In genomic region chr17:55463600-55463999, GRCh38 we compare ENCODE assay signal across 15 cellular contexts. TPM values are rescaled to one million over a fixed set of nuclear protein-coding genes. Genes with fewer than 3 reads are reported as not detected.
A peak's percentile ranks its signal among the peaks of the same experiment; 100 is the strongest.
DNase-seq lines count a peak whose midpoint lies in the region; ATAC-seq and TF ChIP-seq lines count a peak whose summit lies in the region.
"Had no signal": no experiment of that assay in that cellular context is flagged by ENCODE, and none has a peak within 500 bp of the region (broad histone marks: within the 10 kb centered on the region; RNA-seq: fewer than 3 reads in every experiment).

No MANE protein-coding gene starts in this region.

- no peaks in the 10 kb centered on the region for H3K9me3 ChIP-seq in ovary
- H3K9me3 ChIP-seq: vagina had no signal

- WGBS in ovary, 3 donors, result 65 to 77% (median 70%) methylated on average over 2 of the region's 2 CpGs

- no peak for TF ChIP-seq POLR2A in ovary (IDR thresholded peaks at IDR 0.05)

- no peak for TF ChIP-seq EP300 in ovary (IDR thresholded peaks at IDR 0.05)

- no peak overlapping the region for H3K4me3 ChIP-seq in ovary
- H3K4me3 ChIP-seq: vagina had no signal

- no peaks in the 10 kb centered on the region for H3K4me1 ChIP-seq in ovary (ENCODE audit: insufficient read depth)
- H3K4me1 ChIP-seq: vagina had no signal

- no peak for TF ChIP-seq CTCF in GM10266 (IDR thresholded peaks at IDR 0.05; ENCODE audit: control insufficient read depth, insufficient read depth, low read depth, missing control alignments)
- no peak for TF ChIP-seq CTCF in ovary (IDR thresholded peaks at IDR 0.05)

- no peaks in the 10 kb centered on the region for H3K27me3 ChIP-seq in ovary
- H3K27me3 ChIP-seq: vagina had no signal

- no peak overlapping the region for H3K27ac ChIP-seq in ovary
- H3K27ac ChIP-seq: vagina had no signal

- ATAC-seq in GM19395 (IDR thresholded peaks at IDR 0.05; ENCODE audit: unreplicated experiment) (peak; percentile 87), HG02852 (IDR thresholded peaks at IDR 0.05; ENCODE audit: unreplicated experiment) (peak; percentile 82)

- no peaks in the 10 kb centered on the region for H3K36me3 ChIP-seq in ovary
- H3K36me3 ChIP-seq: vagina had no signal

- DNase-seq in GM10266 (ENCODE audit: extremely low spot score), result peak; percentile 36
- peak; percentile 53 for DNase-seq in NOMO-1 treated with DMSO at 0.1 percent for 48 hours (lab: John Stamatoyannopoulos, UW; ENCODE audit: unreplicated experiment)
- no peak for DNase-seq in GM19238 (ENCODE audit: insufficient read length, low spot score)
- DNase-seq in NCI-H446 (lab: John Stamatoyannopoulos, UW), result no peak
- no peak for DNase-seq in activated gamma-delta T cell (lab: John Stamatoyannopoulos, UW)
- DNase-seq in ovary, result no peak
- DNase-seq: aorta, C1 segment of cervical spinal cord, SW 1271 had no signal

- intact Hi-C loops in ovary (cut with DNase I), result no loop called here

RNA-seq across cellular contexts. Expression of gene MMD, which starts 42.0 kb away (rescaled TPM):
- total RNA-seq in ovary, result 10 to 100 TPM in 1 of 7 donors, 1 to 10 TPM in 6; 5.3 to 11.0 (median 6.7) TPM
- polyA plus RNA-seq in ovary, result 10 to 100 TPM in 1 of 2 donors, 1 to 10 TPM in 1; 5.0 to 10.2 TPM

RNA-seq across cellular contexts. Expression of gene SMIM36, which starts 47.7 kb away (rescaled TPM):
- not detected for total RNA-seq in ovary
- not detected for polyA plus RNA-seq in ovary
- total RNA-seq: activated CD8-positive, alpha-beta memory T cell treated with anti-CD3 and anti-CD28 coated beads for 36 hours; aorta; mononuclear cell; NCI-H460; vagina had no signal
- polyA plus RNA-seq: aorta had no signal

Comparison
In these comparisons a context has a peak if more than half of its experiments do, and no peak if none do; other contexts are left out.
1. DNase-seq: peak in GM10266 (single experiment) and NOMO-1 treated with DMSO at 0.1 percent for 48 hours (single experiment); none in GM19238 (single experiment), NCI-H446 (0 of 2), activated gamma-delta T cell (single experiment) and ovary (0 of 5).